In genomic region chr16:67667817-67668494, GRCh38 we compare ENCODE assay signal across 8 cellular contexts. TPM values are rescaled to one million over a fixed set of nuclear protein-coding genes. Genes with fewer than 3 reads are reported as not detected.
DNase-seq lines count a peak whose midpoint lies in the region; ATAC-seq and TF ChIP-seq lines count a peak whose summit lies in the region.

No MANE protein-coding gene starts in this region.

- H3K36me3 ChIP-seq in kidney epithelial cell (ENCODE audit: control insufficient read depth, insufficient read depth, low read length), result no peaks in the 10 kb centered on the region

- H3K27ac Mint-ChIP-seq in WTC11, result no peak overlapping the region

- no peaks in the 10 kb centered on the region for H3K36me3 Mint-ChIP-seq in WTC11

- peak; percentile 78 for ATAC-seq in HG02885 (IDR thresholded peaks at IDR 0.05; ENCODE audit: poor library complexity, unreplicated experiment)
- peak; percentile 66 for ATAC-seq in WTC11

- no peaks in the 10 kb centered on the region for H3K27me3 ChIP-seq in kidney epithelial cell (ENCODE audit: control insufficient read depth, insufficient read depth, low read length)

- DNase-seq in NCI-H1417 (lab: John Stamatoyannopoulos, UW) (peak; percentile 64 to 92 (median 78)), NCI-H1417 treated with DMSO at 0.1 percent for 48 hours (lab: John Stamatoyannopoulos, UW) (no peak), NCI-H2107 treated with DMSO at 0.1 percent for 48 hours (lab: John Stamatoyannopoulos, UW; ENCODE audit: unreplicated experiment) (peak; percentile 92), WTC11 (ENCODE audit: low spot score) (peak; percentile 82), cardiac fibroblast (ENCODE audit: low read depth in 2 of 2) (peak; percentile 92 to 95), kidney epithelial cell (ENCODE audit: low read depth) (peak; percentile 74)
- DNase-seq in stimulated activated CD4-positive, alpha-beta T cell treated with anti-CD3 and anti-CD28 coated beads, Interleukin-1b, Interleukin-23, amount 100 ng/mL, for 1 hour (ENCODE audit: low read depth in 2 of 2), result peak; percentile 52 to 56

- H3K9me3 Mint-ChIP-seq in WTC11, result no peaks in the 10 kb centered on the region

- peaks cover 11% of the 10 kb centered on the region for H3K4me1 Mint-ChIP-seq in WTC11

- H3K4me3 Mint-ChIP-seq in WTC11, result peak overlapping the region; percentile 84; the same call in 1 of the 2 replicates

- peaks cover 6% of the 10 kb centered on the region for H3K27me3 Mint-ChIP-seq in WTC11 (ENCODE audit: low read depth)

- CTCF ChIA-PET in WTC11 (lab: Charles Lee), result interaction anchor here (0.6 to 10.3 kb wide), 23 partner anchors 15 to 383 kb away, joined by 3 to 137 read pairs (median 4); partner anchors contain the start of genes ATP6V0D1, CARMIL2, CENPT and GFOD2

- POLR2A ChIA-PET in WTC11 (lab: Charles Lee), result no interaction called here

- TF ChIP-seq CTCF in WTC11 (IDR thresholded peaks at IDR 0.05), result no peak
- peak; percentile 92 for TF ChIP-seq CTCF in cardiac fibroblast (IDR thresholded peaks at IDR 0.05; ENCODE audit: low read depth, low read length)
- peak; percentile 92 for TF ChIP-seq CTCF in kidney epithelial cell (IDR thresholded peaks at IDR 0.05; ENCODE audit: insufficient read depth, low read length, poor library complexity, severe bottlenecking)

- H3K4me3 ChIP-seq in cardiac fibroblast (replicated peaks in 1 of 2; ENCODE audit: low read depth in 2 of 2, low read length in 2 of 2) (peak overlapping the region in 1 of 2 donors; percentile 56), kidney epithelial cell (ENCODE audit: low read depth, low read length) (no peak overlapping the region)

TF ChIP-seq in WTC11, 78 proteins besides CTCF, POLR2A, EP300 and RAD21:
- TF ChIP-seq GABPB1 (CRISPR knock-in tag; IDR thresholded peaks at IDR 0.05), result peak; percentile 34; the same call in 1 of the 2 replicates
- TF ChIP-seq RELA (CRISPR knock-in tag; IDR thresholded peaks at IDR 0.05; ENCODE audit: borderline replicate concordance), result no peak

RNA-seq across cellular contexts. Expression of gene C16orf86, which starts 1.3 kb away (rescaled TPM):
- total RNA-seq in WTC11 (2021), result 4.1 to 5.4 TPM (median 4.9 TPM) in 3 replicates
- 2.0 and 4.5 TPM in 2 replicates for total RNA-seq in kidney epithelial cell

RNA-seq across cellular contexts. Expression of gene ENKD1, which starts 1.4 kb away (rescaled TPM):
- total RNA-seq in WTC11 (2021), result 10.3 to 11.9 TPM (median 11.7 TPM) in 3 replicates
- total RNA-seq in kidney epithelial cell, result 24.0 and 28.7 TPM in 2 replicates

RNA-seq across cellular contexts. Expression of gene PARD6A, which starts 7.2 kb away (rescaled TPM):
- total RNA-seq in WTC11 (2021) (17.1 to 18.5 TPM (median 17.4 TPM) in 3 replicates), kidney epithelial cell (6.5 and 12.1 TPM in 2 replicates)

RNA-seq across cellular contexts. Expression of gene ACD, which starts 7.9 kb away (rescaled TPM):
- total RNA-seq in WTC11 (2021), result 38.1 to 41.3 TPM (median 40.7 TPM) in 3 replicates
- total RNA-seq in kidney epithelial cell, result 29.1 and 36.4 TPM in 2 replicates

RNA-seq across cellular contexts. Expression of gene CARMIL2, which starts 23.0 kb away (rescaled TPM):
- total RNA-seq in WTC11 (2021) (33.3 to 42.3 TPM (median 38.3 TPM) in 3 replicates), kidney epithelial cell (6.4 and 7.7 TPM in 2 replicates)
